In the genomic region with DNA sequence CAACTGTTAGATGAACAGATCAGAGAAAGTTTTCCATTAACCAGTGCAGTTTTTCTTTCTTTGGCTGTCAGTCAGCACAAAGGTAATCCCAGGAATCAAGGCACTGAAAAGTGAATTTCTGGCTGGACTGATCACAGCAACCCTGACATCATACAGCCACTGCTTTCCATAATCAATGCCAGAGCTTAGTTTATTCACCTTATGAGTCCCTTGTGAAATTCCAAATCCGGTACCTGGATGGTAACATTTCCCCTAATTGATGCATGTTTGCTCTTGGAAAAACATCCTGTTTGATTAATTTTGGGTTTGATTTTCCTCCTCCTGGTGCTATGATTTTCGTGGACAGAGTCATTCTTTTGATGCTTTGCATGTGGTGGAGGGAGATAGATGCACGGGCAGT, we compare ENCODE assay signal across 37 cellular contexts.
"Had no signal": no experiment of that assay in that cellular context is flagged by ENCODE, and none has a peak within 500 bp of the region (broad histone marks: within the 10 kb centered on the region; RNA-seq: fewer than 3 reads in every experiment).

No MANE protein-coding gene starts in this region.

- H3K4me3 Mint-ChIP-seq: activated B cell treated with CpG ODN at 0.5 μM for 24 hours; activated CD4-positive, alpha-beta memory T cell treated with anti-CD3 and anti-CD28 coated beads for 36 hours; activated CD4-positive, alpha-beta T cell treated with anti-CD3 and anti-CD28 coated beads, Interleukin-2, amount 10 ng/mL, durations not matched to agents 24 days and 14 days; activated CD8-positive, alpha-beta T cell treated with anti-CD3 and anti-CD28 coated beads for 36 hours; activated naive CD4-positive, alpha-beta T cell treated with anti-CD3 and anti-CD28 coated beads for 36 hours; activated naive CD8-positive, alpha-beta T cell treated with anti-CD3 and anti-CD28 coated beads for 36 hours; activated T-cell treated with anti-CD3 and anti-CD28 coated beads, Interleukin-2, amount 50 U/mL, for 4 hours; activated T-cell treated with anti-CD3 and anti-CD28 coated beads, Interleukin-2, amount 50 U/mL, for 72 hours; activated T-helper 1 cell treated with anti-CD3 and anti-CD28 coated beads, Interleukin-12 subunit alpha, Interleukin-12 subunit beta, Interleukin-2, Interleukin-4 antibody, amounts not matched to agents 30 ng/mL and 10 ng/mL and 1 ng/mL, durations not matched to agents 14 hours and 24 hours and 36 hours; activated T-helper 17 cell treated with anti-CD3 and anti-CD28 coated beads, Interleukin-2, amount 50 U/mL, for 72 hours; T-helper 1 cell treated with Interleukin-12 subunit alpha and Interleukin-12 subunit beta and Interleukin-4 antibody, amounts not matched to agents 30 μg/mL and 1 μg/mL, for 36 hours; T-helper 2 cell treated with Interferon-gamma antibody and Interleukin-4, amounts not matched to agents 5 μg/mL and 100 μg/mL, for 36 hours had no signal

- H3K36me3 ChIP-seq: adrenal gland, brain microvascular endothelial cell, breast epithelium had no signal

- H3K4me3 ChIP-seq: adrenal gland, body of pancreas, breast epithelium had no signal

- H3K4me1 Mint-ChIP-seq: activated B cell treated with CpG ODN at 0.5 μM for 24 hours; activated CD4-positive, alpha-beta T cell treated with anti-CD3 and anti-CD28 coated beads, Interleukin-2, amount 10 ng/mL, durations not matched to agents 24 days and 14 days; activated naive CD8-positive, alpha-beta T cell treated with anti-CD3 and anti-CD28 coated beads for 36 hours; activated T-helper 17 cell treated with anti-CD3 and anti-CD28 coated beads, Interleukin-2, amount 50 U/mL, for 72 hours had no signal

- H3K27ac ChIP-seq: adrenal gland, body of pancreas, brain microvascular endothelial cell, breast epithelium, VCaP had no signal

- DNase-seq: activated B cell treated with CpG ODN at 0.5 μM for 24 hours; activated CD4-positive, alpha-beta memory T cell treated with anti-CD3 and anti-CD28 coated beads for 36 hours; activated CD4-positive, alpha-beta T cell treated with anti-CD3 and anti-CD28 coated beads for 4 hours; activated CD4-positive, alpha-beta T cell treated with anti-CD3 and anti-CD28 coated beads, Interleukin-2, amount 10 ng/mL, durations not matched to agents 24 days and 14 days; activated CD4-positive, alpha-beta T cell treated with anti-CD3 and anti-CD28 coated beads, Interleukin-2, amount 50 U/mL, for 1 hour; activated CD4-positive, alpha-beta T cell treated with anti-CD3 and anti-CD28 coated beads, Interleukin-2, amount 50 U/mL, for 4 hours; activated CD4-positive, CD25-positive, alpha-beta regulatory T cell treated with anti-CD3 and anti-CD28 coated beads, Interleukin-2, amount 50 U/mL, for 72 hours; activated CD8-positive, alpha-beta memory T cell treated with anti-CD3 and anti-CD28 coated beads, Interleukin-2, amount 50 U/mL, for 4 hours; activated CD8-positive, alpha-beta T cell treated with anti-CD3 and anti-CD28 coated beads for 36 hours; activated effector memory CD4-positive, alpha-beta T cell treated with anti-CD3 and anti-CD28 coated beads, Interleukin-2, amount 50 U/mL, for 16 hours; activated gamma-delta T cell treated with Interleukin-2 at 50 U/mL for 16 hours; activated naive CD4-positive, alpha-beta T cell; activated naive CD4-positive, alpha-beta T cell treated with anti-CD3 and anti-CD28 coated beads for 36 hours; activated naive CD4-positive, alpha-beta T cell treated with anti-CD3 and anti-CD28 coated beads, Interleukin-2, amount 50 U/mL, for 16 hours; activated naive CD8-positive, alpha-beta T cell treated with anti-CD3 and anti-CD28 coated beads for 36 hours; activated T-cell treated with anti-CD3 and anti-CD28 coated beads for 4 hours; activated T-cell treated with anti-CD3 and anti-CD28 coated beads, Interleukin-2, amount 50 U/mL, for 1 hour; activated T-cell treated with anti-CD3 and anti-CD28 coated beads, Interleukin-2, amount 50 U/mL, for 4 hours; activated T-cell treated with anti-CD3 and anti-CD28 coated beads, Interleukin-2, amount 50 U/mL, for 72 hours; adrenal gland; amniotic stem cell; aorta; body of pancreas; brain microvascular endothelial cell; central memory CD4-positive, alpha-beta T cell; T-helper 1 cell; T-helper 2 cell; T-helper 9 cell had no signal

- H3K27me3 Mint-ChIP-seq: activated B cell treated with CpG ODN at 0.5 μM for 24 hours; activated CD4-positive, alpha-beta memory T cell treated with anti-CD3 and anti-CD28 coated beads for 36 hours; activated CD4-positive, alpha-beta T cell treated with anti-CD3 and anti-CD28 coated beads, Interleukin-2, amount 10 ng/mL, durations not matched to agents 24 days and 14 days; activated CD8-positive, alpha-beta T cell treated with anti-CD3 and anti-CD28 coated beads for 36 hours; activated naive CD8-positive, alpha-beta T cell treated with anti-CD3 and anti-CD28 coated beads for 36 hours had no signal

- H3K4me1 ChIP-seq: adrenal gland, body of pancreas, breast epithelium had no signal

- H3K27ac Mint-ChIP-seq: activated B cell treated with CpG ODN at 0.5 μM for 24 hours; activated CD4-positive, alpha-beta memory T cell treated with anti-CD3 and anti-CD28 coated beads for 36 hours; activated CD4-positive, alpha-beta T cell treated with anti-CD3 and anti-CD28 coated beads, Interleukin-2, amount 10 ng/mL, durations not matched to agents 24 days and 14 days; activated CD8-positive, alpha-beta T cell treated with anti-CD3 and anti-CD28 coated beads for 36 hours; activated naive CD4-positive, alpha-beta T cell treated with anti-CD3 and anti-CD28 coated beads for 36 hours; activated naive CD4-positive, alpha-beta T cell treated with anti-CD3 and anti-CD28 coated beads, Interleukin-2, amount 50 U/mL, for 72 hours; activated naive CD8-positive, alpha-beta T cell treated with anti-CD3 and anti-CD28 coated beads for 36 hours; activated T-cell treated with anti-CD3 and anti-CD28 coated beads, Interleukin-2, amount 50 U/mL, for 72 hours; activated T-helper 1 cell treated with anti-CD3 and anti-CD28 coated beads, Interleukin-12 subunit alpha, Interleukin-12 subunit beta, Interleukin-2, Interleukin-4 antibody, amounts not matched to agents 30 ng/mL and 10 ng/mL and 1 ng/mL, durations not matched to agents 14 hours and 24 hours and 36 hours; activated T-helper 17 cell treated with anti-CD3 and anti-CD28 coated beads, Interleukin-2, amount 50 U/mL, for 72 hours; T-helper 1 cell treated with Interleukin-12 subunit alpha and Interleukin-12 subunit beta and Interleukin-4 antibody, amounts not matched to agents 30 μg/mL and 1 μg/mL, for 36 hours; T-helper 2 cell treated with Interferon-gamma antibody and Interleukin-4, amounts not matched to agents 5 μg/mL and 100 μg/mL, for 36 hours had no signal

- H3K36me3 Mint-ChIP-seq: activated CD4-positive, alpha-beta memory T cell treated with anti-CD3 and anti-CD28 coated beads for 36 hours; activated naive CD4-positive, alpha-beta T cell treated with anti-CD3 and anti-CD28 coated beads, Interleukin-2, amount 50 U/mL, for 72 hours; activated naive CD8-positive, alpha-beta T cell treated with anti-CD3 and anti-CD28 coated beads for 36 hours had no signal

- H3K27me3 ChIP-seq: adrenal gland, body of pancreas, brain microvascular endothelial cell had no signal

- H3K9me3 ChIP-seq: adrenal gland, body of pancreas, breast epithelium had no signal

- FAIRE-seq: astrocyte, TTC549 had no signal

- H3K9me3 Mint-ChIP-seq: activated B cell treated with CpG ODN at 0.5 μM for 24 hours; activated CD4-positive, alpha-beta memory T cell treated with anti-CD3 and anti-CD28 coated beads for 36 hours; activated CD4-positive, alpha-beta T cell treated with anti-CD3 and anti-CD28 coated beads, Interleukin-2, amount 10 ng/mL, durations not matched to agents 24 days and 14 days; activated CD8-positive, alpha-beta T cell treated with anti-CD3 and anti-CD28 coated beads for 36 hours; activated naive CD4-positive, alpha-beta T cell treated with anti-CD3 and anti-CD28 coated beads for 36 hours; activated naive CD8-positive, alpha-beta T cell treated with anti-CD3 and anti-CD28 coated beads for 36 hours; activated T-helper 1 cell treated with anti-CD3 and anti-CD28 coated beads, Interleukin-12 subunit alpha, Interleukin-12 subunit beta, Interleukin-2, Interleukin-4 antibody, amounts not matched to agents 30 ng/mL and 10 ng/mL and 1 ng/mL, durations not matched to agents 14 hours and 24 hours and 36 hours; activated T-helper 17 cell treated with anti-CD3 and anti-CD28 coated beads, Interleukin-2, amount 50 U/mL, for 72 hours; T-helper 1 cell treated with Interleukin-12 subunit alpha and Interleukin-12 subunit beta and Interleukin-4 antibody, amounts not matched to agents 30 μg/mL and 1 μg/mL, for 36 hours; T-helper 2 cell treated with Interferon-gamma antibody and Interleukin-4, amounts not matched to agents 5 μg/mL and 100 μg/mL, for 36 hours had no signal

- ATAC-seq: activated CD8-positive, alpha-beta T cell treated with anti-CD3 and anti-CD28 coated beads for 36 hours; activated naive CD4-positive, alpha-beta T cell treated with anti-CD3 and anti-CD28 coated beads, Interleukin-2, amount 50 U/mL, for 72 hours; activated T-cell treated with anti-CD3 and anti-CD28 coated beads, Interleukin-2, amount 50 U/mL, for 4 hours; activated T-cell treated with anti-CD3 and anti-CD28 coated beads, Interleukin-2, amount 50 U/mL, for 72 hours; activated T-helper 17 cell treated with anti-CD3 and anti-CD28 coated beads, Interleukin-2, amount 50 U/mL, for 72 hours; body of pancreas had no signal
